ENCODE assay signal across 1 cellular context in the genomic region with DNA sequence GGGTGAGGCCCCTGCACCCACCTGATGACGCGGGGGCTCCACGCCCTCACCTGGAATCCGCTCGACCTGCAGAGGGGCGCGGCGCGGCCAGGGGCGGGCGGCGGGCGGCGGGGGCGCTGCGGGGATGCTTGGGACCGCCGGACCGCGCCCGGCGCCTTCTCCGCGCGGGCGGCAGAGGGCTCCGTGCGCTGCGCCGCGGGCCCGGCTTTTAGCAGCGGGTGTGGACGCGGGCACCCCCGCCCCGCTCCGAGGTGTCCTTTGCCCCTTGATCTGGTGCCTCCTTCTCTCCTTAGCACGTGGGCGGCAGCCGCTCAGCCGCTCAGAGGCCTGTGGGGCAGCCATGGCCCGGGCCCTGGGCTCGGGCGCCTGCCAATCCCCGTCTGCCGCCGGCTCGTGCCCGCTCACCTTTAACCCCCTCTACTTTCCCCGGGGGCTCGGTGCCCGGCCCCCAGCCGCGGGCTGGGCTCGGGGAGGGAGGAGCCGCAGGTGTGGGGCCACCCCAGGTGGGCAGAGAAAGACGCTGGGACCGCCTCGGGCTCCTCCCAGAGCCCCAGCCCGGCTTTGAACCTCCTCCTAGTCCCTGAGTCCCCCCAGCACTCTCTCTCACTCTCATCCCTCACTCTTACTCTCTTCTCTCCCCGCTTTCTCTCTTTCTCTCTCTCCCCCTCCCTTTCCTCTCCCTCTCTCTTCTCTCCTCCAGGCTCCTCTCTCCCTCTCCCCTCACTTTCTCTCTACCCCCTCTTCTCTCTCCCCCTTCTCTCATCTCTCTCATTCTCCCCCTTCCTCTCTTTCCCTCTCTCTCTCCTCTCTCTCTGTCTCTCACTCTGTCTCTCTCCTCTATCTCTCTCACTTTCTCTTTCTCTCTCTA.
TF ChIP-seq lines count a peak whose summit lies in the region.

No MANE protein-coding gene starts in this region.

TF ChIP-seq in WTC11, 78 proteins besides CTCF, POLR2A, EP300 and RAD21 (continued from another document):
- TF ChIP-seq, protein P1, sequence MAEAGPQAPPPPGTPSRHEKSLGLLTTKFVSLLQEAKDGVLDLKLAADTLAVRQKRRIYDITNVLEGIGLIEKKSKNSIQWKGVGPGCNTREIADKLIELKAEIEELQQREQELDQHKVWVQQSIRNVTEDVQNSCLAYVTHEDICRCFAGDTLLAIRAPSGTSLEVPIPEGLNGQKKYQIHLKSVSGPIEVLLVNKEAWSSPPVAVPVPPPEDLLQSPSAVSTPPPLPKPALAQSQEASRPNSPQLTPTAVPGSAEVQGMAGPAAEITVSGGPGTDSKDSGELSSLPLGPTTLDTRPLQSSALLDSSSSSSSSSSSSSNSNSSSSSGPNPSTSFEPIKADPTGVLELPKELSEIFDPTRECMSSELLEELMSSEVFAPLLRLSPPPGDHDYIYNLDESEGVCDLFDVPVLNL (CRISPR knock-in tag; IDR thresholded peaks at IDR 0.05; ENCODE audit: borderline replicate concordance, low read depth), result no peak
- TF ChIP-seq, protein P2, sequence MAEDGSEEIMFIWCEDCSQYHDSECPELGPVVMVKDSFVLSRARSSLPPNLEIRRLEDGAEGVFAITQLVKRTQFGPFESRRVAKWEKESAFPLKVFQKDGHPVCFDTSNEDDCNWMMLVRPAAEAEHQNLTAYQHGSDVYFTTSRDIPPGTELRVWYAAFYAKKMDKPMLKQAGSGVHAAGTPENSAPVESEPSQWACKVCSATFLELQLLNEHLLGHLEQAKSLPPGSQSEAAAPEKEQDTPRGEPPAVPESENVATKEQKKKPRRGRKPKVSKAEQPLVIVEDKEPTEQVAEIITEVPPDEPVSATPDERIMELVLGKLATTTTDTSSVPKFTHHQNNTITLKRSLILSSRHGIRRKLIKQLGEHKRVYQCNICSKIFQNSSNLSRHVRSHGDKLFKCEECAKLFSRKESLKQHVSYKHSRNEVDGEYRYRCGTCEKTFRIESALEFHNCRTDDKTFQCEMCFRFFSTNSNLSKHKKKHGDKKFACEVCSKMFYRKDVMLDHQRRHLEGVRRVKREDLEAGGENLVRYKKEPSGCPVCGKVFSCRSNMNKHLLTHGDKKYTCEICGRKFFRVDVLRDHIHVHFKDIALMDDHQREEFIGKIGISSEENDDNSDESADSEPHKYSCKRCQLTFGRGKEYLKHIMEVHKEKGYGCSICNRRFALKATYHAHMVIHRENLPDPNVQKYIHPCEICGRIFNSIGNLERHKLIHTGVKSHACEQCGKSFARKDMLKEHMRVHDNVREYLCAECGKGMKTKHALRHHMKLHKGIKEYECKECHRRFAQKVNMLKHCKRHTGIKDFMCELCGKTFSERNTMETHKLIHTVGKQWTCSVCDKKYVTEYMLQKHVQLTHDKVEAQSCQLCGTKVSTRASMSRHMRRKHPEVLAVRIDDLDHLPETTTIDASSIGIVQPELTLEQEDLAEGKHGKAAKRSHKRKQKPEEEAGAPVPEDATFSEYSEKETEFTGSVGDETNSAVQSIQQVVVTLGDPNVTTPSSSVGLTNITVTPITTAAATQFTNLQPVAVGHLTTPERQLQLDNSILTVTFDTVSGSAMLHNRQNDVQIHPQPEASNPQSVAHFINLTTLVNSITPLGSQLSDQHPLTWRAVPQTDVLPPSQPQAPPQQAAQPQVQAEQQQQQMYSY (CRISPR knock-in tag; IDR thresholded peaks at IDR 0.05), result no peak
- TF ChIP-seq ESRRA (CRISPR knock-in tag; IDR thresholded peaks at IDR 0.05; ENCODE audit: borderline replicate concordance) (no peak), ZNF671 (CRISPR knock-in tag; IDR thresholded peaks at IDR 0.05) (no peak), SP1 (CRISPR knock-in tag; conservative IDR thresholded peaks at IDR 0.05) (no peak), ZNF219 (CRISPR knock-in tag; IDR thresholded peaks at IDR 0.05; ENCODE audit: borderline replicate concordance) (no peak), FOXJ3 (CRISPR knock-in tag; IDR thresholded peaks at IDR 0.05; ENCODE audit: borderline replicate concordance) (no peak), FOXK1 (CRISPR knock-in tag; IDR thresholded peaks at IDR 0.05) (no peak), ELF4 (CRISPR knock-in tag; IDR thresholded peaks at IDR 0.05; ENCODE audit: low read depth) (no peak), SMAD3 (CRISPR knock-in tag; IDR thresholded peaks at IDR 0.05; ENCODE audit: borderline replicate concordance) (no peak), TEAD1 (CRISPR knock-in tag; IDR thresholded peaks at IDR 0.05) (no peak), NR3C1 (CRISPR knock-in tag; conservative IDR thresholded peaks at IDR 0.05; ENCODE audit: low read depth) (no peak), NFATC4 (CRISPR knock-in tag; IDR thresholded peaks at IDR 0.05) (no peak), ETV6 (CRISPR knock-in tag; IDR thresholded peaks at IDR 0.05) (no peak)
- TF ChIP-seq, protein P3, sequence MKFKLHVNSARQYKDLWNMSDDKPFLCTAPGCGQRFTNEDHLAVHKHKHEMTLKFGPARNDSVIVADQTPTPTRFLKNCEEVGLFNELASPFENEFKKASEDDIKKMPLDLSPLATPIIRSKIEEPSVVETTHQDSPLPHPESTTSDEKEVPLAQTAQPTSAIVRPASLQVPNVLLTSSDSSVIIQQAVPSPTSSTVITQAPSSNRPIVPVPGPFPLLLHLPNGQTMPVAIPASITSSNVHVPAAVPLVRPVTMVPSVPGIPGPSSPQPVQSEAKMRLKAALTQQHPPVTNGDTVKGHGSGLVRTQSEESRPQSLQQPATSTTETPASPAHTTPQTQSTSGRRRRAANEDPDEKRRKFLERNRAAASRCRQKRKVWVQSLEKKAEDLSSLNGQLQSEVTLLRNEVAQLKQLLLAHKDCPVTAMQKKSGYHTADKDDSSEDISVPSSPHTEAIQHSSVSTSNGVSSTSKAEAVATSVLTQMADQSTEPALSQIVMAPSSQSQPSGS (CRISPR knock-in tag; IDR thresholded peaks at IDR 0.05; ENCODE audit: borderline replicate concordance, low read depth), result no peak
- TF ChIP-seq, protein P4, sequence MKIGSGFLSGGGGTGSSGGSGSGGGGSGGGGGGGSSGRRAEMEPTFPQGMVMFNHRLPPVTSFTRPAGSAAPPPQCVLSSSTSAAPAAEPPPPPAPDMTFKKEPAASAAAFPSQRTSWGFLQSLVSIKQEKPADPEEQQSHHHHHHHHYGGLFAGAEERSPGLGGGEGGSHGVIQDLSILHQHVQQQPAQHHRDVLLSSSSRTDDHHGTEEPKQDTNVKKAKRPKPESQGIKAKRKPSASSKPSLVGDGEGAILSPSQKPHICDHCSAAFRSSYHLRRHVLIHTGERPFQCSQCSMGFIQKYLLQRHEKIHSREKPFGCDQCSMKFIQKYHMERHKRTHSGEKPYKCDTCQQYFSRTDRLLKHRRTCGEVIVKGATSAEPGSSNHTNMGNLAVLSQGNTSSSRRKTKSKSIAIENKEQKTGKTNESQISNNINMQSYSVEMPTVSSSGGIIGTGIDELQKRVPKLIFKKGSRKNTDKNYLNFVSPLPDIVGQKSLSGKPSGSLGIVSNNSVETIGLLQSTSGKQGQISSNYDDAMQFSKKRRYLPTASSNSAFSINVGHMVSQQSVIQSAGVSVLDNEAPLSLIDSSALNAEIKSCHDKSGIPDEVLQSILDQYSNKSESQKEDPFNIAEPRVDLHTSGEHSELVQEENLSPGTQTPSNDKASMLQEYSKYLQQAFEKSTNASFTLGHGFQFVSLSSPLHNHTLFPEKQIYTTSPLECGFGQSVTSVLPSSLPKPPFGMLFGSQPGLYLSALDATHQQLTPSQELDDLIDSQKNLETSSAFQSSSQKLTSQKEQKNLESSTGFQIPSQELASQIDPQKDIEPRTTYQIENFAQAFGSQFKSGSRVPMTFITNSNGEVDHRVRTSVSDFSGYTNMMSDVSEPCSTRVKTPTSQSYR (CRISPR knock-in tag; IDR thresholded peaks at IDR 0.05), result no peak
- TF ChIP-seq, protein P5, sequence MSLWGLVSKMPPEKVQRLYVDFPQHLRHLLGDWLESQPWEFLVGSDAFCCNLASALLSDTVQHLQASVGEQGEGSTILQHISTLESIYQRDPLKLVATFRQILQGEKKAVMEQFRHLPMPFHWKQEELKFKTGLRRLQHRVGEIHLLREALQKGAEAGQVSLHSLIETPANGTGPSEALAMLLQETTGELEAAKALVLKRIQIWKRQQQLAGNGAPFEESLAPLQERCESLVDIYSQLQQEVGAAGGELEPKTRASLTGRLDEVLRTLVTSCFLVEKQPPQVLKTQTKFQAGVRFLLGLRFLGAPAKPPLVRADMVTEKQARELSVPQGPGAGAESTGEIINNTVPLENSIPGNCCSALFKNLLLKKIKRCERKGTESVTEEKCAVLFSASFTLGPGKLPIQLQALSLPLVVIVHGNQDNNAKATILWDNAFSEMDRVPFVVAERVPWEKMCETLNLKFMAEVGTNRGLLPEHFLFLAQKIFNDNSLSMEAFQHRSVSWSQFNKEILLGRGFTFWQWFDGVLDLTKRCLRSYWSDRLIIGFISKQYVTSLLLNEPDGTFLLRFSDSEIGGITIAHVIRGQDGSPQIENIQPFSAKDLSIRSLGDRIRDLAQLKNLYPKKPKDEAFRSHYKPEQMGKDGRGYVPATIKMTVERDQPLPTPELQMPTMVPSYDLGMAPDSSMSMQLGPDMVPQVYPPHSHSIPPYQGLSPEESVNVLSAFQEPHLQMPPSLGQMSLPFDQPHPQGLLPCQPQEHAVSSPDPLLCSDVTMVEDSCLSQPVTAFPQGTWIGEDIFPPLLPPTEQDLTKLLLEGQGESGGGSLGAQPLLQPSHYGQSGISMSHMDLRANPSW (CRISPR knock-in tag; conservative IDR thresholded peaks at IDR 0.05; ENCODE audit: low read depth), result no peak
- TF ChIP-seq, protein P6, sequence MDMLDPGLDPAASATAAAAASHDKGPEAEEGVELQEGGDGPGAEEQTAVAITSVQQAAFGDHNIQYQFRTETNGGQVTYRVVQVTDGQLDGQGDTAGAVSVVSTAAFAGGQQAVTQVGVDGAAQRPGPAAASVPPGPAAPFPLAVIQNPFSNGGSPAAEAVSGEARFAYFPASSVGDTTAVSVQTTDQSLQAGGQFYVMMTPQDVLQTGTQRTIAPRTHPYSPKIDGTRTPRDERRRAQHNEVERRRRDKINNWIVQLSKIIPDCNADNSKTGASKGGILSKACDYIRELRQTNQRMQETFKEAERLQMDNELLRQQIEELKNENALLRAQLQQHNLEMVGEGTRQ (CRISPR knock-in tag; IDR thresholded peaks at IDR 0.05), result no peak
